10 cellular contexts compared by ENCODE assay signal in genomic region chr11:94638278-94638901, GRCh38.
DNase-seq lines count a peak whose midpoint lies in the region; ATAC-seq and TF ChIP-seq lines count a peak whose summit lies in the region.
"Had no signal": no experiment of that assay in that cellular context is flagged by ENCODE, and none has a peak within 500 bp of the region (broad histone marks: within the 10 kb centered on the region; RNA-seq: fewer than 3 reads in every experiment).

No MANE protein-coding gene starts in this region.

- TF ChIP-seq POLR2A in heart left ventricle (IDR thresholded peaks at IDR 0.05) = no peak

- no peaks in the 10 kb centered on the region for H3K27me3 Mint-ChIP-seq in naive thymus-derived CD4-positive, alpha-beta T cell
- H3K27me3 Mint-ChIP-seq in endothelial cell (ENCODE audit: unreplicated experiment) = no peaks in the 10 kb centered on the region

- no peaks in the 10 kb centered on the region for H3K27me3 ChIP-seq in heart left ventricle
- no peaks in the 10 kb centered on the region for H3K27me3 ChIP-seq in naive thymus-derived CD4-positive, alpha-beta T cell (ENCODE audit: control insufficient read depth in 2 of 2, insufficient read depth in 2 of 2, low read length in 2 of 2)

- peak in 1 of 4 donors; percentile 18 for ATAC-seq in heart left ventricle
- no peak for ATAC-seq in Right ventricle myocardium inferior
- peak; percentile 27 for ATAC-seq in naive thymus-derived CD4-positive, alpha-beta T cell
- no peak for ATAC-seq in GM18517 (IDR thresholded peaks at IDR 0.05; ENCODE audit: unreplicated experiment)
- ATAC-seq in stimulated activated effector memory CD8-positive, alpha-beta T cell treated with anti-CD3 and anti-CD28 coated beads, Interleukin-12 subunit alpha, Interleukin-12 subunit beta, amount 100 ng/mL, for 72 hours = no peak

- TF ChIP-seq CTCF in heart left ventricle (IDR thresholded peaks at IDR 0.05) = no peak
- no peak for TF ChIP-seq CTCF in endothelial cell (IDR thresholded peaks at IDR 0.05; ENCODE audit: unreplicated experiment)

- H3K36me3 ChIP-seq in heart left ventricle = no peaks in the 10 kb centered on the region
- no peaks in the 10 kb centered on the region for H3K36me3 ChIP-seq in naive thymus-derived CD4-positive, alpha-beta T cell (ENCODE audit: control insufficient read depth in 2 of 3, insufficient read depth in 3 of 3, low read length in 3 of 3)

- no peaks in the 10 kb centered on the region for H3K9me3 ChIP-seq in heart left ventricle
- H3K9me3 ChIP-seq in naive thymus-derived CD4-positive, alpha-beta T cell (ENCODE audit: control insufficient read depth in 2 of 3, low read length in 3 of 3) = no peaks in the 10 kb centered on the region

- H3K4me1 Mint-ChIP-seq in naive thymus-derived CD4-positive, alpha-beta T cell = peaks cover 0 to 20% (median 14%) of the 10 kb centered on the region in 7 donors
- peaks cover 19% of the 10 kb centered on the region for H3K4me1 Mint-ChIP-seq in endothelial cell (ENCODE audit: unreplicated experiment)
- H3K4me1 Mint-ChIP-seq in stimulated activated effector memory CD8-positive, alpha-beta T cell treated with anti-CD3 and anti-CD28 coated beads, Interleukin-12 subunit alpha, Interleukin-12 subunit beta, amount 100 ng/mL, for 72 hours = peaks cover 7% of the 10 kb centered on the region

- POLR2A ChIA-PET in naive thymus-derived CD4-positive, alpha-beta T cell (lab: Charles Lee) = no interaction called here

- no peaks in the 10 kb centered on the region for H3K36me3 Mint-ChIP-seq in naive thymus-derived CD4-positive, alpha-beta T cell
- H3K36me3 Mint-ChIP-seq in endothelial cell (ENCODE audit: low read depth, unreplicated experiment) = peaks cover 3% of the 10 kb centered on the region
- no peaks in the 10 kb centered on the region for H3K36me3 Mint-ChIP-seq in stimulated activated effector memory CD8-positive, alpha-beta T cell treated with anti-CD3 and anti-CD28 coated beads, Interleukin-12 subunit alpha, Interleukin-12 subunit beta, amount 100 ng/mL, for 72 hours

- intact Hi-C loops in heart left ventricle (cut with DNase I) = no loop called here
- intact Hi-C loops in Right ventricle myocardium inferior (cut with DNase I) = no loop called here
- intact Hi-C loops in naive thymus-derived CD4-positive, alpha-beta T cell (cut with micrococcal nuclease) = no loop called here

- H3K27ac ChIP-seq in heart left ventricle (peak overlapping the region in 10 of 12 donors; percentile 9 to 86 (median 64)), caudate nucleus (ENCODE audit: low read depth, low read length) (peak overlapping the region; percentile 29)
- H3K27ac ChIP-seq in naive thymus-derived CD4-positive, alpha-beta T cell (ENCODE audit: low read depth, low read length) = no peak overlapping the region

- CTCF ChIA-PET in naive thymus-derived CD4-positive, alpha-beta T cell (lab: Charles Lee) = no interaction called here

- DNase-seq in heart left ventricle (no peak), Right ventricle myocardium inferior (ENCODE audit: missing footprints) (no peak), caudate nucleus (lab: John Stamatoyannopoulos, UW) (no peak), endothelial cell (ENCODE audit: low spot score) (no peak), retina (no peak)
- DNase-seq in naive thymus-derived CD4-positive, alpha-beta T cell = peak in 2 of 9 donors; percentile 4 to 5
- DNase-seq in stimulated activated effector memory CD8-positive, alpha-beta T cell treated with anti-CD3 and anti-CD28 coated beads, Interleukin-12 subunit alpha, Interleukin-12 subunit beta, amount 100 ng/mL, for 72 hours (ENCODE audit: low spot score in 2 of 2) = no peak
- DNase-seq: activated effector memory CD4-positive, alpha-beta T cell treated with Interleukin-2 at 50 U/mL for 16 hours; NCI-H526 had no signal

- 63 to 80% (median 72%) methylated on average over 4 of the region's 4 CpGs for WGBS in heart left ventricle, 4 donors

- peak overlapping the region in 3 of 12 donors; percentile 5 to 15 (median 12) for H3K4me3 ChIP-seq in heart left ventricle
- no peak overlapping the region for H3K4me3 ChIP-seq in naive thymus-derived CD4-positive, alpha-beta T cell (ENCODE audit: low read length)

- peak overlapping the region in 8 of 10 donors; percentile 2 to 64 (median 50) for H3K4me3 Mint-ChIP-seq in naive thymus-derived CD4-positive, alpha-beta T cell
- H3K4me3 Mint-ChIP-seq in endothelial cell (ENCODE audit: unreplicated experiment) = no peak overlapping the region
- H3K4me3 Mint-ChIP-seq in stimulated activated effector memory CD8-positive, alpha-beta T cell treated with anti-CD3 and anti-CD28 coated beads, Interleukin-12 subunit alpha, Interleukin-12 subunit beta, amount 100 ng/mL, for 72 hours = no peak overlapping the region

- peaks cover 0 to 28% (median 13%) of the 10 kb centered on the region in 12 donors for H3K4me1 ChIP-seq in heart left ventricle
- H3K4me1 ChIP-seq in naive thymus-derived CD4-positive, alpha-beta T cell (ENCODE audit: control insufficient read depth in 2 of 2, insufficient read depth in 2 of 2, low read length in 2 of 2) = no peaks in the 10 kb centered on the region

- peak overlapping the region in 8 of 9 donors; percentile 3 to 67 (median 43) for H3K27ac Mint-ChIP-seq in naive thymus-derived CD4-positive, alpha-beta T cell
- no peak overlapping the region for H3K27ac Mint-ChIP-seq in endothelial cell (ENCODE audit: unreplicated experiment)
- no peak overlapping the region for H3K27ac Mint-ChIP-seq in stimulated activated effector memory CD8-positive, alpha-beta T cell treated with anti-CD3 and anti-CD28 coated beads, Interleukin-12 subunit alpha, Interleukin-12 subunit beta, amount 100 ng/mL, for 72 hours

- H3K9me3 Mint-ChIP-seq in naive thymus-derived CD4-positive, alpha-beta T cell = peaks cover 0 to 2% (median 0%) of the 10 kb centered on the region in 11 donors
- H3K9me3 Mint-ChIP-seq in endothelial cell (ENCODE audit: unreplicated experiment) = no peaks in the 10 kb centered on the region
- no peaks in the 10 kb centered on the region for H3K9me3 Mint-ChIP-seq in stimulated activated effector memory CD8-positive, alpha-beta T cell treated with anti-CD3 and anti-CD28 coated beads, Interleukin-12 subunit alpha, Interleukin-12 subunit beta, amount 100 ng/mL, for 72 hours

Comparison
In these comparisons a context has a peak if more than half of its experiments do, and no peak if none do; other contexts are left out.
1. H3K27ac Mint-ChIP-seq: peak in naive thymus-derived CD4-positive, alpha-beta T cell (8 of 9); none in endothelial cell (single experiment) and stimulated activated effector memory CD8-positive, alpha-beta T cell treated with anti-CD3 and anti-CD28 coated beads, Interleukin-12 subunit alpha, Interleukin-12 subunit beta, amount 100 ng/mL, for 72 hours (single experiment).
2. H3K4me3 Mint-ChIP-seq: peak in naive thymus-derived CD4-positive, alpha-beta T cell (8 of 10); none in endothelial cell (single experiment) and stimulated activated effector memory CD8-positive, alpha-beta T cell treated with anti-CD3 and anti-CD28 coated beads, Interleukin-12 subunit alpha, Interleukin-12 subunit beta, amount 100 ng/mL, for 72 hours (single experiment).